In genomic region chr2:105454801-105455485, GRCh38 we compare ENCODE assay signal across 1 cellular context.
A peak's percentile ranks its signal among the peaks of the same experiment; 100 is the strongest.
TF ChIP-seq lines count a peak whose summit lies in the region.

No MANE protein-coding gene starts in this region.

TF ChIP-seq in HepG2, 621 proteins besides CTCF, POLR2A, EP300 and RAD21 (continued from another document):
- TF ChIP-seq EZH2 (conservative IDR thresholded peaks at IDR 0.05; ENCODE audit: low read depth, low read length) (no peak), SYNCRIP (IDR thresholded peaks at IDR 0.05; ENCODE audit: insufficient read depth, low read depth, low read length) (no peak), ATF5 (CRISPR knock-in tag; IDR thresholded peaks at IDR 0.05; ENCODE audit: low read depth) (no peak), ZFYVE20 (CRISPR knock-in tag; IDR thresholded peaks at IDR 0.05; ENCODE audit: borderline replicate concordance, low read depth) (no peak), ZNF646 (CRISPR knock-in tag; IDR thresholded peaks at IDR 0.05) (no peak), HOXD1 (CRISPR knock-in tag; IDR thresholded peaks at IDR 0.05) (no peak), NR2F2 (IDR thresholded peaks at IDR 0.05; ENCODE audit: borderline replicate concordance, low read depth) (no peak), HMG20A (CRISPR knock-in tag; IDR thresholded peaks at IDR 0.05; ENCODE audit: borderline replicate concordance) (peak; percentile 42; the same call in 1 of the 2 replicates), NFIB (CRISPR knock-in tag; IDR thresholded peaks at IDR 0.05; ENCODE audit: borderline replicate concordance) (no peak), SMYD3 (CRISPR knock-in tag; IDR thresholded peaks at IDR 0.05) (no peak), ZNF75D (CRISPR knock-in tag; IDR thresholded peaks at IDR 0.05; ENCODE audit: borderline replicate concordance) (no peak)
- TF ChIP-seq, protein P1, sequence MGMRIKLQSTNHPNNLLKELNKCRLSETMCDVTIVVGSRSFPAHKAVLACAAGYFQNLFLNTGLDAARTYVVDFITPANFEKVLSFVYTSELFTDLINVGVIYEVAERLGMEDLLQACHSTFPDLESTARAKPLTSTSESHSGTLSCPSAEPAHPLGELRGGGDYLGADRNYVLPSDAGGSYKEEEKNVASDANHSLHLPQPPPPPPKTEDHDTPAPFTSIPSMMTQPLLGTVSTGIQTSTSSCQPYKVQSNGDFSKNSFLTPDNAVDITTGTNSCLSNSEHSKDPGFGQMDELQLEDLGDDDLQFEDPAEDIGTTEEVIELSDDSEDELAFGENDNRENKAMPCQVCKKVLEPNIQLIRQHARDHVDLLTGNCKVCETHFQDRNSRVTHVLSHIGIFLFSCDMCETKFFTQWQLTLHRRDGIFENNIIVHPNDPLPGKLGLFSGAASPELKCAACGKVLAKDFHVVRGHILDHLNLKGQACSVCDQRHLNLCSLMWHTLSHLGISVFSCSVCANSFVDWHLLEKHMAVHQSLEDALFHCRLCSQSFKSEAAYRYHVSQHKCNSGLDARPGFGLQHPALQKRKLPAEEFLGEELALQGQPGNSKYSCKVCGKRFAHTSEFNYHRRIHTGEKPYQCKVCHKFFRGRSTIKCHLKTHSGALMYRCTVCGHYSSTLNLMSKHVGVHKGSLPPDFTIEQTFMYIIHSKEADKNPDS (CRISPR knock-in tag; IDR thresholded peaks at IDR 0.05) = no peak
